Comparison of ENCODE assay signal across 8 cellular contexts in genomic region chr1:169105434-169106094, GRCh38.
A peak's percentile ranks its signal among the peaks of the same experiment; 100 is the strongest.
DNase-seq lines count a peak whose midpoint lies in the region; ATAC-seq, FAIRE-seq and TF ChIP-seq lines count a peak whose summit lies in the region.

No MANE protein-coding gene starts in this region.

- TF ChIP-seq CTCF in retinal pigment epithelial cell (conservative IDR thresholded peaks at IDR 0.05; ENCODE audit: low read depth, low read length), result no peak

- H3K4me3 ChIP-seq in iPS DF 6.9 (ENCODE audit: low read length) (peak overlapping the region; percentile 54; the same call in 1 of the 2 replicates), retinal pigment epithelial cell (ENCODE audit: low read length) (peak overlapping the region; percentile 51)

- no CpG with 5 or more reads among the region's 47 CpGs for WGBS in iPS DF 6.9 (ENCODE audit: insufficient coverage, insufficient read length)

- H3K27me3 ChIP-seq in iPS DF 6.9 (ENCODE audit: control insufficient read depth, insufficient read depth, low read length), result no peaks in the 10 kb centered on the region

- ATAC-seq in GM21367 (IDR thresholded peaks at IDR 0.05; ENCODE audit: unreplicated experiment), result peak; percentile 30

- FAIRE-seq in RCC 7860 (lab: Jason Lieb, UNC), result peak; percentile 65

- H3K27ac ChIP-seq in iPS DF 6.9 (ENCODE audit: low read length), result no peak overlapping the region

- H3K4me1 ChIP-seq in iPS DF 6.9 (ENCODE audit: control insufficient read depth, insufficient read depth, low read length), result peaks cover 10% of the 10 kb centered on the region; the same call in 1 of the 2 replicates

- H3K9me3 ChIP-seq in iPS DF 6.9 (ENCODE audit: control insufficient read depth, insufficient read depth, low read length), result no peaks in the 10 kb centered on the region

- DNase-seq in ELF-1 (ENCODE audit: low read depth, low spot score), result peak; percentile 77
- peak; percentile 88 for DNase-seq in HK-2 (ENCODE audit: unreplicated experiment)
- peak; percentile 74 for DNase-seq in RCC 7860 (ENCODE audit: low spot score)
- DNase-seq in astrocyte of the hippocampus (ENCODE audit: low read depth, low spot score), result peak; percentile 85
- no peak for DNase-seq in iPS DF 6.9 (ENCODE audit: low read depth, low spot score)
- no peak for DNase-seq in retinal pigment epithelial cell (ENCODE audit: low read depth)
- no peak for DNase-seq in central memory CD4-positive, alpha-beta T cell

- H3K36me3 ChIP-seq in iPS DF 6.9 (ENCODE audit: control insufficient read depth, insufficient read depth, low read length), result no peaks in the 10 kb centered on the region

Comparison
In these comparisons a context has a peak if more than half of its experiments do, and no peak if none do; other contexts are left out.
1. DNase-seq: peak in ELF-1 (single experiment), HK-2 (single experiment), RCC 7860 (single experiment) and astrocyte of the hippocampus (single experiment); none in iPS DF 6.9 (single experiment), retinal pigment epithelial cell (single experiment) and central memory CD4-positive, alpha-beta T cell (single experiment).